39 cellular contexts compared by ENCODE assay signal in genomic region chr2:170737406-170737805, GRCh38. TPM values are rescaled to one million over a fixed set of nuclear protein-coding genes. Genes with fewer than 3 reads are reported as not detected.
"Had no signal": no experiment of that assay in that cellular context is flagged by ENCODE, and none has a peak within 500 bp of the region (broad histone marks: within the 10 kb centered on the region; RNA-seq: fewer than 3 reads in every experiment).

No MANE protein-coding gene starts in this region.

- H3K27me3 ChIP-seq: brain microvascular endothelial cell, cardiac muscle cell, MG63, SJCRH30 had no signal

- H3K36me3 ChIP-seq: brain microvascular endothelial cell, cardiac muscle cell, MG63, SJCRH30, WERI-Rb-1 had no signal

- DNase-seq: activated CD4-positive, alpha-beta memory T cell treated with anti-CD3 and anti-CD28 coated beads, Interleukin-2, amount 10 ng/mL, durations not matched to agents 7 days and 5 days; activated CD4-positive, alpha-beta T cell treated with anti-CD3 and anti-CD28 coated beads for 1 hour; activated CD4-positive, alpha-beta T cell treated with anti-CD3 and anti-CD28 coated beads for 48 hours; activated CD4-positive, CD25-positive, alpha-beta regulatory T cell; activated effector memory CD4-positive, alpha-beta T cell treated with anti-CD3 and anti-CD28 coated beads, Interleukin-2, amount 50 U/mL, for 16 hours; activated naive CD4-positive, alpha-beta T cell; activated naive CD4-positive, alpha-beta T cell treated with anti-CD3 and anti-CD28 coated beads, Interleukin-2, amount 50 U/mL, for 16 hours; activated naive CD8-positive, alpha-beta T cell treated with anti-CD3 and anti-CD28 coated beads for 36 hours; activated T-cell treated with anti-CD3 and anti-CD28 coated beads, Interleukin-2, amount 50 U/mL, for 1 hour; activated T-cell treated with anti-CD3 and anti-CD28 coated beads, Interleukin-2, amount 50 U/mL, for 72 hours; amniotic stem cell; aorta; brain microvascular endothelial cell; Karpas-422; MG63; NCI-H1092; NCI-H1417; NCI-H146; NCI-H187; NCI-H2029 treated with DMSO at 0.1 percent for 48 hours; NCI-H2107; NCI-H2171; NCI-H510A; NCI-H526; NCI-H748 treated with DMSO at 0.1 percent for 48 hours; NK-92 treated with Interleukin-12 subunit alpha and Interleukin-12 subunit beta, amount 100 ng/mL, for 24 hours; PC-9; SHP77; SJCRH30; T1000; WERI-Rb-1 had no signal

- H3K4me3 ChIP-seq: cardiac muscle cell, MG63, PC-9, SJCRH30, SK-N-MC had no signal

- H3K4me2 ChIP-seq: PC-9 had no signal

- H3K27ac Mint-ChIP-seq: activated CD4-positive, alpha-beta memory T cell treated with anti-CD3 and anti-CD28 coated beads, Interleukin-2, amount 10 ng/mL, durations not matched to agents 7 days and 5 days; activated naive CD8-positive, alpha-beta T cell treated with anti-CD3 and anti-CD28 coated beads for 36 hours; activated T-cell treated with anti-CD3 and anti-CD28 coated beads, Interleukin-2, amount 50 U/mL, for 72 hours; activated T-helper 17 cell treated with anti-CD3 and anti-CD28 coated beads, Interleukin-2, amount 50 U/mL, for 72 hours had no signal

- H3K36me3 Mint-ChIP-seq: activated naive CD8-positive, alpha-beta T cell treated with anti-CD3 and anti-CD28 coated beads for 36 hours had no signal

- H2AFZ ChIP-seq: PC-9 had no signal

- H3K9me3 Mint-ChIP-seq: activated CD4-positive, alpha-beta memory T cell treated with anti-CD3 and anti-CD28 coated beads, Interleukin-2, amount 10 ng/mL, durations not matched to agents 7 days and 5 days; activated naive CD8-positive, alpha-beta T cell treated with anti-CD3 and anti-CD28 coated beads for 36 hours; activated T-cell treated with anti-CD3 and anti-CD28 coated beads, Interleukin-2, amount 50 U/mL, for 72 hours; activated T-helper 17 cell treated with anti-CD3 and anti-CD28 coated beads, Interleukin-2, amount 50 U/mL, for 72 hours had no signal

- H3K27ac ChIP-seq: brain microvascular endothelial cell, cardiac muscle cell, SJCRH30, SK-N-MC, WERI-Rb-1 had no signal

- H3K4me3 Mint-ChIP-seq: activated CD4-positive, alpha-beta memory T cell treated with anti-CD3 and anti-CD28 coated beads, Interleukin-2, amount 10 ng/mL, durations not matched to agents 7 days and 5 days; activated naive CD8-positive, alpha-beta T cell treated with anti-CD3 and anti-CD28 coated beads for 36 hours; activated T-cell treated with anti-CD3 and anti-CD28 coated beads, Interleukin-2, amount 50 U/mL, for 72 hours; activated T-helper 17 cell treated with anti-CD3 and anti-CD28 coated beads, Interleukin-2, amount 50 U/mL, for 72 hours; central memory CD8-positive, alpha-beta T cell had no signal

- H3K4me1 Mint-ChIP-seq: activated CD4-positive, alpha-beta memory T cell treated with anti-CD3 and anti-CD28 coated beads, Interleukin-2, amount 10 ng/mL, durations not matched to agents 7 days and 5 days; activated naive CD8-positive, alpha-beta T cell treated with anti-CD3 and anti-CD28 coated beads for 36 hours; activated T-helper 17 cell treated with anti-CD3 and anti-CD28 coated beads, Interleukin-2, amount 50 U/mL, for 72 hours; central memory CD8-positive, alpha-beta T cell had no signal

- FAIRE-seq: RCC 7860 had no signal

- ATAC-seq: activated T-cell treated with anti-CD3 and anti-CD28 coated beads, Interleukin-2, amount 50 U/mL, for 72 hours; activated T-helper 17 cell treated with anti-CD3 and anti-CD28 coated beads, Interleukin-2, amount 50 U/mL, for 72 hours had no signal

- H3K9me3 ChIP-seq: MG63, SJCRH30 had no signal

RNA-seq across cellular contexts. Expression of gene SP5, which starts 22.3 kb away (rescaled TPM):
- total RNA-seq: activated CD4-positive, alpha-beta memory T cell treated with anti-CD3 and anti-CD28 coated beads, Interleukin-2, amount 10 ng/mL, durations not matched to agents 7 days and 5 days; activated CD8-positive, alpha-beta memory T cell treated with anti-CD3 and anti-CD28 coated beads for 36 hours; activated naive CD8-positive, alpha-beta T cell treated with anti-CD3 and anti-CD28 coated beads for 36 hours; SJCRH30 had no signal
- polyA plus RNA-seq: aorta, cardiac muscle cell had no signal

RNA-seq across cellular contexts. Expression of gene ERICH2, which starts 32.8 kb away (rescaled TPM):
- total RNA-seq: activated CD4-positive, alpha-beta memory T cell treated with anti-CD3 and anti-CD28 coated beads, Interleukin-2, amount 10 ng/mL, durations not matched to agents 7 days and 5 days; activated CD8-positive, alpha-beta memory T cell treated with anti-CD3 and anti-CD28 coated beads for 36 hours; activated T-helper 17 cell treated with anti-CD3 and anti-CD28 coated beads, Interleukin-2, amount 50 U/mL, for 72 hours; T-helper 1 cell treated with Interleukin-12 subunit alpha and Interleukin-12 subunit beta and Interleukin-4 antibody, amounts not matched to agents 30 ng/mL and 1 ng/mL, for 36 hours; T-helper 2 cell treated with Interferon-gamma antibody and Interleukin-4, amounts not matched to agents 100 ng/mL and 5 ng/mL, for 36 hours had no signal
